ENCODE assay signal across 8 cellular contexts in genomic region chr17:19867094-19867653, GRCh38. TPM values are rescaled to one million over a fixed set of nuclear protein-coding genes. Genes with fewer than 3 reads are reported as not detected.
DNase-seq lines count a peak whose midpoint lies in the region; ATAC-seq lines count a peak whose summit lies in the region.

No MANE protein-coding gene starts in this region.

- peaks cover 9% of the 10 kb centered on the region for H3K4me1 ChIP-seq in thymus (ENCODE audit: control insufficient read depth, insufficient read depth, low read length)

- no peaks in the 10 kb centered on the region for H3K9me3 Mint-ChIP-seq in activated naive CD8-positive, alpha-beta T cell treated with anti-CD3 and anti-CD28 coated beads for 36 hours

- peaks cover 2% of the 10 kb centered on the region for H3K36me3 Mint-ChIP-seq in activated naive CD8-positive, alpha-beta T cell treated with anti-CD3 and anti-CD28 coated beads for 36 hours

- H3K4me3 Mint-ChIP-seq in activated naive CD8-positive, alpha-beta T cell treated with anti-CD3 and anti-CD28 coated beads for 36 hours, result peak overlapping the region; percentile 80

- H3K27ac Mint-ChIP-seq in activated naive CD8-positive, alpha-beta T cell treated with anti-CD3 and anti-CD28 coated beads for 36 hours, result peak overlapping the region; percentile 51

- WGBS in thymus, result under 1% methylated on average over 68 of the region's 68 CpGs

- no peaks in the 10 kb centered on the region for H3K9me3 ChIP-seq in thymus (ENCODE audit: control insufficient read depth)

- peaks cover 21% of the 10 kb centered on the region for H3K4me1 Mint-ChIP-seq in activated naive CD8-positive, alpha-beta T cell treated with anti-CD3 and anti-CD28 coated beads for 36 hours

- peaks cover 6% of the 10 kb centered on the region for H3K27me3 ChIP-seq in thymus (ENCODE audit: control insufficient read depth, insufficient read depth)

- intact Hi-C loops in Right ventricle myocardium superior (cut with DNase I), result no loop called here

- peak; percentile 4 for DNase-seq in NCI-H2029 (lab: John Stamatoyannopoulos, UW)
- no peak for DNase-seq in NCI-H2029 treated with DMSO at 0.1 percent for 48 hours (lab: John Stamatoyannopoulos, UW)
- peak; percentile 54 for DNase-seq in HPDE6-E6E7 (ENCODE audit: extremely low spot score)
- DNase-seq in SK-N-DZ (ENCODE audit: low spot score), result peak; percentile 73
- peak; percentile 59 for DNase-seq in activated naive CD8-positive, alpha-beta T cell treated with anti-CD3 and anti-CD28 coated beads for 36 hours
- peak; percentile 85 for DNase-seq in Right ventricle myocardium superior
- peak; percentile 6 for DNase-seq in non-pigmented ciliary epithelial cell (ENCODE audit: low read depth)

- no peaks in the 10 kb centered on the region for H3K27me3 Mint-ChIP-seq in activated naive CD8-positive, alpha-beta T cell treated with anti-CD3 and anti-CD28 coated beads for 36 hours

- H3K27ac ChIP-seq in thymus (ENCODE audit: low read depth), result peak overlapping the region; percentile 84

- H3K4me3 ChIP-seq in thymus (ENCODE audit: low read length), result peak overlapping the region; percentile 80

- ATAC-seq in Right ventricle myocardium superior (ENCODE audit: poor library complexity), result peak; percentile 84

- no peaks in the 10 kb centered on the region for H3K36me3 ChIP-seq in thymus (ENCODE audit: control insufficient read depth, insufficient read depth)

RNA-seq across cellular contexts. Expression of gene ULK2, which starts 0.6 kb away (rescaled TPM):
- polyA plus RNA-seq in SK-N-DZ (2014; cell fraction: cytosol; rRNA removed), result 14.9 and 19.0 TPM in 2 replicates
- polyA plus RNA-seq in SK-N-DZ (2014; cell fraction: nucleus; rRNA removed), result 23.2 and 25.9 TPM in 2 replicates
- 1 to 10 TPM; 4.9 to 5.8 TPM for total RNA-seq in activated naive CD8-positive, alpha-beta T cell treated with anti-CD3 and anti-CD28 coated beads for 36 hours
- 14.6 TPM for total RNA-seq in Right ventricle myocardium superior
- 7.2 TPM for polyA plus RNA-seq in thymus
